In the genomic region with DNA sequence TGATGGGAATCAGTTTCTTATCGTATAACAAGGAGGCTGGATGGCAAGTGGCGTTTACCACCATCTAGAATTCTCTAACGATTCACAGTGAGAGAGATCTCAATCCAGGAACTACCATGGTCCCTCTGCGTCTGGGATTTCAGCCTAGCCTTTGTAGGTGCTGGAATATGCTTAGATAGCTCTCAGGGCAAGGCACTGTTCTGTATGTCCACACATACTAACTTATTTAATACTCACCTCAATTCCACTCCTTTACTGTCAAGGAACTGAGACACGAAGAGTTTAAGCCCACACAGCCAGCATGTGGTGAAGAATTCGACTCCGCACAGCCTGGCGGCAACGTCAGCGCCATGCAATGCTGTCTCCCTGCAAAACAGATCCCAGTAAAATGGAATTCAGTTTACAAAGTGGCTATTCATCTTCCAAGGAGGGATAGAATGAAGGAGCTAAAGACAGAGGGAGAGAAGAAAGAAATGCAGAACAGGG, we compare ENCODE assay signal across 23 cellular contexts.
A peak's percentile ranks its signal among the peaks of the same experiment; 100 is the strongest.
DNase-seq lines count a peak whose midpoint lies in the region; ATAC-seq and TF ChIP-seq lines count a peak whose summit lies in the region.
"Had no signal": no experiment of that assay in that cellular context is flagged by ENCODE, and none has a peak within 500 bp of the region (broad histone marks: within the 10 kb centered on the region; RNA-seq: fewer than 3 reads in every experiment).

No MANE protein-coding gene starts in this region.

- no peak overlapping the region for H3K4me3 ChIP-seq in cardiac muscle cell
- H3K4me3 ChIP-seq in iPS-15b (ENCODE audit: low read depth, low read length) = peak overlapping the region; percentile 48
- no peak overlapping the region for H3K4me3 ChIP-seq in neuron (ENCODE audit: low read length)
- H3K4me3 ChIP-seq: BLaER1 treated with 17β-estradiol and CSF1 and Interleukin-3, amounts not matched to agents 10 nM and 100 nM; colonic mucosa; GM12878; left ventricle myocardium inferior; sigmoid colon; tibial nerve had no signal

- TF ChIP-seq CTCF in cardiac muscle cell (IDR thresholded peaks at IDR 0.05; ENCODE audit: low read depth, low read length) (no peak), HFFc6 (IDR thresholded peaks at IDR 0.05) (no peak)

- H3K27ac Mint-ChIP-seq in HFFc6 = no peak overlapping the region
- H3K27ac Mint-ChIP-seq: activated T-cell treated with anti-CD3 and anti-CD28 coated beads, Interleukin-2, amount 50 U/mL, for 72 hours; IgD-negative memory B cell; stimulated activated naive B cell treated with anti-CD40 and anti-IgM and Interleukin-4, amounts not matched to agents 10 μg/mL and 1 μg/mL and 100 μg/mL, for 72 hours had no signal

- H3K27me3 Mint-ChIP-seq in HFFc6 (ENCODE audit: insufficient read depth) = no peaks in the 10 kb centered on the region
- H3K27me3 Mint-ChIP-seq: stimulated activated naive B cell treated with anti-CD40 and anti-IgM and Interleukin-4, amounts not matched to agents 10 μg/mL and 1 μg/mL and 100 μg/mL, for 72 hours had no signal

- H3K9me3 Mint-ChIP-seq in HFFc6 = peaks cover 48% of the 10 kb centered on the region
- H3K9me3 Mint-ChIP-seq: activated T-cell treated with anti-CD3 and anti-CD28 coated beads, Interleukin-2, amount 50 U/mL, for 72 hours; IgD-negative memory B cell; stimulated activated naive B cell treated with anti-CD40 and anti-IgM and Interleukin-4, amounts not matched to agents 10 μg/mL and 1 μg/mL and 100 μg/mL, for 72 hours had no signal

- ATAC-seq in Right ventricle myocardium inferior (no peak), left colon (no peak), HG03469 (IDR thresholded peaks at IDR 0.05; ENCODE audit: unreplicated experiment) (no peak)
- ATAC-seq: activated T-cell treated with anti-CD3 and anti-CD28 coated beads, Interleukin-2, amount 50 U/mL, for 72 hours; GM12878; HCT116; stimulated activated naive B cell treated with anti-CD40 and anti-IgM and Interleukin-4, amounts not matched to agents 10 μg/mL and 1 μg/mL and 100 μg/mL, for 72 hours had no signal

- peak overlapping the region; percentile 11 for H2AFZ ChIP-seq in neuron (ENCODE audit: low read depth, low read length)

- peak overlapping the region; percentile 74 for H3K9ac ChIP-seq in iPS-15b (ENCODE audit: low read depth, low read length)
- H3K9ac ChIP-seq: BLaER1 treated with 17β-estradiol and CSF1 and Interleukin-3, amounts not matched to agents 10 nM and 100 nM had no signal

- no peak overlapping the region for H3K4me3 Mint-ChIP-seq in HFFc6
- H3K4me3 Mint-ChIP-seq: activated T-cell treated with anti-CD3 and anti-CD28 coated beads, Interleukin-2, amount 50 U/mL, for 72 hours; IgD-negative memory B cell; stimulated activated naive B cell treated with anti-CD40 and anti-IgM and Interleukin-4, amounts not matched to agents 10 μg/mL and 1 μg/mL and 100 μg/mL, for 72 hours had no signal

- no peaks in the 10 kb centered on the region for H3K36me3 ChIP-seq in cardiac muscle cell
- no peaks in the 10 kb centered on the region for H3K36me3 ChIP-seq in iPS-15b (ENCODE audit: control insufficient read depth, insufficient read depth, low read length)
- H3K36me3 ChIP-seq in neuron (ENCODE audit: insufficient read depth, low read length) = no peaks in the 10 kb centered on the region
- H3K36me3 ChIP-seq: BLaER1 treated with 17β-estradiol and CSF1 and Interleukin-3, amounts not matched to agents 10 nM and 100 nM; colonic mucosa; left ventricle myocardium inferior; sigmoid colon; tibial nerve had no signal

- no peaks in the 10 kb centered on the region; the same call in 1 of the 2 replicates for H3K36me3 Mint-ChIP-seq in HFFc6 (ENCODE audit: low read depth)
- H3K36me3 Mint-ChIP-seq: IgD-negative memory B cell; stimulated activated naive B cell treated with anti-CD40 and anti-IgM and Interleukin-4, amounts not matched to agents 10 μg/mL and 1 μg/mL and 100 μg/mL, for 72 hours had no signal

- peak overlapping the region; percentile 12 for H3K27ac ChIP-seq in cardiac muscle cell
- H3K27ac ChIP-seq: BLaER1 treated with 17β-estradiol and CSF1 and Interleukin-3, amounts not matched to agents 10 nM and 100 nM; colonic mucosa; left ventricle myocardium inferior; sigmoid colon; tibial nerve had no signal

- intact Hi-C loops in Right ventricle myocardium inferior (cut with DNase I) = no loop called here
- intact Hi-C loops in left colon (cut with DNase I, micrococcal nuclease) = no loop called here

- no peaks in the 10 kb centered on the region for H3K9me3 ChIP-seq in cardiac muscle cell (ENCODE audit: low read depth)
- H3K9me3 ChIP-seq in iPS-15b (ENCODE audit: control insufficient read depth, insufficient read depth, low read length) = no peaks in the 10 kb centered on the region
- no peaks in the 10 kb centered on the region for H3K9me3 ChIP-seq in neuron (ENCODE audit: low read length)
- H3K9me3 ChIP-seq: BLaER1 treated with 17β-estradiol and CSF1 and Interleukin-3, amounts not matched to agents 10 nM and 100 nM; colonic mucosa; left ventricle myocardium inferior; sigmoid colon; tibial nerve had no signal

- peak in 1 of 2 donors; percentile 13 for DNase-seq in cardiac muscle cell (ENCODE audit: low read depth in 1 of 2, low spot score in 1 of 2)
- no peak for DNase-seq in Right ventricle myocardium inferior (ENCODE audit: missing footprints)
- no peak for DNase-seq in HFFc6
- no peak for DNase-seq in left colon
- DNase-seq in DMS53 treated with DMSO at 0.1 percent for 48 hours (lab: John Stamatoyannopoulos, UW; ENCODE audit: unreplicated experiment) = no peak
- DNase-seq: activated CD4-positive, CD25-positive, alpha-beta regulatory T cell treated with anti-CD3 and anti-CD28 coated beads, Interleukin-2, amount 50 U/mL, for 72 hours; activated naive CD4-positive, alpha-beta T cell treated with anti-CD3 and anti-CD28 coated beads, Interleukin-2, amount 50 U/mL, for 16 hours; activated T-cell treated with anti-CD3 and anti-CD28 coated beads, Interleukin-2, amount 50 U/mL, for 72 hours; colonic mucosa; left ventricle myocardium inferior; NCI-H1694; NK-92 treated with Interleukin-12 subunit alpha and Interleukin-12 subunit beta, amount 100 ng/mL, for 24 hours; sigmoid colon; stimulated activated naive B cell treated with anti-CD40 and anti-IgM and Interleukin-4, amounts not matched to agents 10 μg/mL and 1 μg/mL and 100 μg/mL, for 72 hours; T-helper 9 cell had no signal

- H3K27me3 ChIP-seq in cardiac muscle cell = no peaks in the 10 kb centered on the region
- H3K27me3 ChIP-seq in iPS-15b (ENCODE audit: control insufficient read depth, insufficient read depth, low read length) = no peaks in the 10 kb centered on the region
- H3K27me3 ChIP-seq in neuron (ENCODE audit: insufficient read depth, low read length) = no peaks in the 10 kb centered on the region
- H3K27me3 ChIP-seq: BLaER1 treated with 17β-estradiol and CSF1 and Interleukin-3, amounts not matched to agents 10 nM and 100 nM; colonic mucosa; tibial nerve had no signal

- H3K4me1 ChIP-seq in cardiac muscle cell (ENCODE audit: low read depth) = peaks cover 20% of the 10 kb centered on the region
- peaks cover 47% of the 10 kb centered on the region for H3K4me1 ChIP-seq in iPS-15b (ENCODE audit: control insufficient read depth, insufficient read depth, low read length)
- H3K4me1 ChIP-seq in neuron (ENCODE audit: insufficient read depth, low read length) = peaks cover 20% of the 10 kb centered on the region
- H3K4me1 ChIP-seq: colonic mucosa, left ventricle myocardium inferior, sigmoid colon had no signal

- H3K4me1 Mint-ChIP-seq in HFFc6 (ENCODE audit: low read depth) = no peaks in the 10 kb centered on the region
- H3K4me1 Mint-ChIP-seq: stimulated activated naive B cell treated with anti-CD40 and anti-IgM and Interleukin-4, amounts not matched to agents 10 μg/mL and 1 μg/mL and 100 μg/mL, for 72 hours had no signal
